In the genomic region with DNA sequence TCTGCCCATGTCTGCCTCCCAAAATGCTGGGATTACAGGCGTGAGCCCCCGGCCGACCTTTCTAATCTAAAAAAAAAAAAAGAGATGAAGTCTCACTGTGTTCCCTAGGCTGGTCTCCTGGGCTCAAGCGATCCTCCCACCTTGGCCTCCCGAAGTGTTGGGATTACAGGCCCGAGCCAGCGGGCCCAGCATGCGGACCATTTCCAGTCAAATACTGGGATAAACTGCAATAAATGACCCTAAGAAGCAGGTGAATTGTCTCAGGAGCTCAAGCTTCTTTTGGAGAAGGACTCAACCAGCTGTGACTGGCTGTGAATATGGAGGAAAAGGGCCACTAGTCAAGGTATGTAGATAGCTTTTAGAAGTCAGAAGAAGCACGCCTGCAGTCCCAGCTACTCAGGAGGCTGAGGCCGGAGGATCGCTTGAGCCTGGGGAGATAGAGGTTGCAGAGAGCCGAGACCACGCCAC, we compare ENCODE assay signal across 1 cellular context.
TF ChIP-seq lines count a peak whose summit lies in the region.

No MANE protein-coding gene starts in this region.

TF ChIP-seq in K562, 482 proteins besides CTCF, POLR2A, EP300 and RAD21 (continued from another document):
- TF ChIP-seq, protein P1, sequence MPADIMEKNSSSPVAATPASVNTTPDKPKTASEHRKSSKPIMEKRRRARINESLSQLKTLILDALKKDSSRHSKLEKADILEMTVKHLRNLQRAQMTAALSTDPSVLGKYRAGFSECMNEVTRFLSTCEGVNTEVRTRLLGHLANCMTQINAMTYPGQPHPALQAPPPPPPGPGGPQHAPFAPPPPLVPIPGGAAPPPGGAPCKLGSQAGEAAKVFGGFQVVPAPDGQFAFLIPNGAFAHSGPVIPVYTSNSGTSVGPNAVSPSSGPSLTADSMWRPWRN (IDR thresholded peaks at IDR 0.05; ENCODE audit: low read depth) = no peak
- no peak for TF ChIP-seq U2AF2 (optimal IDR thresholded peaks at IDR 0.05; ENCODE audit: low read depth, low read length)
- TF ChIP-seq, protein P2, sequence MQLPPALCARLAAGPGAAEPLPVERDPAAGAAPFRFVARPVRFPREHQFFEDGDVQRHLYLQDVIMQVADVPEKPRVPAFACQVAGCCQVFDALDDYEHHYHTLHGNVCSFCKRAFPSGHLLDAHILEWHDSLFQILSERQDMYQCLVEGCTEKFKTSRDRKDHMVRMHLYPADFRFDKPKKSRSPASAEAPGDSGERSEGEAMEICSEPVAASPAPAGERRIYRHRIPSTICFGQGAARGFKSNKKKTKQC (CRISPR knock-in tag; IDR thresholded peaks at IDR 0.05) = 0 out of 2 replicates have a peak, but pooled peaks have one; percentile 62
- TF ChIP-seq, protein P3, sequence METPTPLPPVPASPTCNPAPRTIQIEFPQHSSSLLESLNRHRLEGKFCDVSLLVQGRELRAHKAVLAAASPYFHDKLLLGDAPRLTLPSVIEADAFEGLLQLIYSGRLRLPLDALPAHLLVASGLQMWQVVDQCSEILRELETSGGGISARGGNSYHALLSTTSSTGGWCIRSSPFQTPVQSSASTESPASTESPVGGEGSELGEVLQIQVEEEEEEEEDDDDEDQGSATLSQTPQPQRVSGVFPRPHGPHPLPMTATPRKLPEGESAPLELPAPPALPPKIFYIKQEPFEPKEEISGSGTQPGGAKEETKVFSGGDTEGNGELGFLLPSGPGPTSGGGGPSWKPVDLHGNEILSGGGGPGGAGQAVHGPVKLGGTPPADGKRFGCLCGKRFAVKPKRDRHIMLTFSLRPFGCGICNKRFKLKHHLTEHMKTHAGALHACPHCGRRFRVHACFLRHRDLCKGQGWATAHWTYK (CRISPR knock-in tag; IDR thresholded peaks at IDR 0.05) = peak; percentile 78; the same call in 1 of the 2 replicates
- TF ChIP-seq, protein P4, sequence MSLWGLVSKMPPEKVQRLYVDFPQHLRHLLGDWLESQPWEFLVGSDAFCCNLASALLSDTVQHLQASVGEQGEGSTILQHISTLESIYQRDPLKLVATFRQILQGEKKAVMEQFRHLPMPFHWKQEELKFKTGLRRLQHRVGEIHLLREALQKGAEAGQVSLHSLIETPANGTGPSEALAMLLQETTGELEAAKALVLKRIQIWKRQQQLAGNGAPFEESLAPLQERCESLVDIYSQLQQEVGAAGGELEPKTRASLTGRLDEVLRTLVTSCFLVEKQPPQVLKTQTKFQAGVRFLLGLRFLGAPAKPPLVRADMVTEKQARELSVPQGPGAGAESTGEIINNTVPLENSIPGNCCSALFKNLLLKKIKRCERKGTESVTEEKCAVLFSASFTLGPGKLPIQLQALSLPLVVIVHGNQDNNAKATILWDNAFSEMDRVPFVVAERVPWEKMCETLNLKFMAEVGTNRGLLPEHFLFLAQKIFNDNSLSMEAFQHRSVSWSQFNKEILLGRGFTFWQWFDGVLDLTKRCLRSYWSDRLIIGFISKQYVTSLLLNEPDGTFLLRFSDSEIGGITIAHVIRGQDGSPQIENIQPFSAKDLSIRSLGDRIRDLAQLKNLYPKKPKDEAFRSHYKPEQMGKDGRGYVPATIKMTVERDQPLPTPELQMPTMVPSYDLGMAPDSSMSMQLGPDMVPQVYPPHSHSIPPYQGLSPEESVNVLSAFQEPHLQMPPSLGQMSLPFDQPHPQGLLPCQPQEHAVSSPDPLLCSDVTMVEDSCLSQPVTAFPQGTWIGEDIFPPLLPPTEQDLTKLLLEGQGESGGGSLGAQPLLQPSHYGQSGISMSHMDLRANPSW (CRISPR knock-in tag; IDR thresholded peaks at IDR 0.05) = 0 out of 2 replicates have a peak, but pooled peaks have one; percentile 70
